9 cellular contexts compared by ENCODE assay signal in genomic region chr3:45462522-45463262, GRCh38.
A peak's percentile ranks its signal among the peaks of the same experiment; 100 is the strongest.
DNase-seq lines count a peak whose midpoint lies in the region; ATAC-seq lines count a peak whose summit lies in the region.
"Had no signal": no experiment of that assay in that cellular context is flagged by ENCODE, and none has a peak within 500 bp of the region (broad histone marks: within the 10 kb centered on the region; RNA-seq: fewer than 3 reads in every experiment).

No MANE protein-coding gene starts in this region.

- DNase-seq in amniotic epithelial cell (ENCODE audit: low read depth) (peak; percentile 53), NCI-H82 (lab: John Stamatoyannopoulos, UW) (no peak), HK-2 (ENCODE audit: unreplicated experiment) (no peak)
- peak; percentile 55 for DNase-seq in stimulated activated CD4-positive, alpha-beta T cell treated with anti-CD3 and anti-CD28 coated beads, Interleukin-4, amount 100 ng/mL, for 24 hours
- DNase-seq in effector CD4-positive, alpha-beta T cell = no peak
- DNase-seq: NCI-H1092 treated with DMSO at 0.1 percent for 48 hours had no signal

- H3K9ac ChIP-seq in HUES48 (ENCODE audit: low read depth, low read length) = no peak overlapping the region

- H3K4me3 ChIP-seq in HUES48 (ENCODE audit: low read depth, low read length) = no peak overlapping the region

- peak; percentile 80 for ATAC-seq in GM19351 (IDR thresholded peaks at IDR 0.05; ENCODE audit: unreplicated experiment)
- no peak for ATAC-seq in HG03135 (IDR thresholded peaks at IDR 0.05; ENCODE audit: unreplicated experiment)

- H3K9me3 ChIP-seq in HUES48 (ENCODE audit: control insufficient read depth, insufficient read depth, low read length) = 0 out of 2 replicates have a peak, but pooled peaks cover 2% of the 10 kb centered on the region

- no peaks in the 10 kb centered on the region for H3K27me3 ChIP-seq in HUES48 (ENCODE audit: control insufficient read depth, insufficient read depth, low read length)

- peaks cover 46% of the 10 kb centered on the region for H3K36me3 ChIP-seq in HUES48 (ENCODE audit: control insufficient read depth, insufficient read depth, low read length)

- H3K4me1 ChIP-seq in HUES48 (ENCODE audit: control insufficient read depth, insufficient read depth, low read length) = peaks cover 36% of the 10 kb centered on the region

- H3K27ac ChIP-seq in HUES48 (ENCODE audit: low read depth, low read length) = peak overlapping the region; percentile 26

Comparison
In these comparisons a context has a peak if more than half of its experiments do, and no peak if none do; other contexts are left out.
1. DNase-seq: peak in amniotic epithelial cell (single experiment) and stimulated activated CD4-positive, alpha-beta T cell treated with anti-CD3 and anti-CD28 coated beads, Interleukin-4, amount 100 ng/mL, for 24 hours (single experiment); none in NCI-H82 (single experiment), HK-2 (single experiment) and effector CD4-positive, alpha-beta T cell (single experiment).